Comparison of ENCODE assay signal across 1 cellular context in the genomic region with DNA sequence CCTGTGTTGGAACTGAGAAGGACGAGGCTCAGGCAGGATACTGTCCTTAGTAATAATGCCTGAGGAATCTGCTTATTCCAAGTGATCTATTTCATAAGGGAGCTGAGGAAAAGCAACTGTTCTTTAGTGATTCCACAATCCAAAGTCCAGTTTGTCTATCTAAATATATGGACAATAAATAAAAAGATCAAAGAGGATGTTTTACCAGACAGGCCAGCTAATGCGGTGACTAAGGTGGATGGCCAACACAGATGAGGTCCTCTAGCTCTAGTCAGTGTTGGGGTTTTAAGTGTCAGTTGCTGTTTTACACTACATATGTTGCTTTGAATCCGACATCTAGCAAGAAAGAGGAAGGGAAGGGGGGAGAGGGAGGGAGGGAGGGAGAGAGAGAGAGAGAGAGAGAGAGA.
TF ChIP-seq lines count a peak whose summit lies in the region.

No MANE protein-coding gene starts in this region.

TF ChIP-seq in HepG2, 621 proteins besides CTCF, POLR2A, EP300 and RAD21 (continued from another document and continues in another):
- TF ChIP-seq, protein P1, sequence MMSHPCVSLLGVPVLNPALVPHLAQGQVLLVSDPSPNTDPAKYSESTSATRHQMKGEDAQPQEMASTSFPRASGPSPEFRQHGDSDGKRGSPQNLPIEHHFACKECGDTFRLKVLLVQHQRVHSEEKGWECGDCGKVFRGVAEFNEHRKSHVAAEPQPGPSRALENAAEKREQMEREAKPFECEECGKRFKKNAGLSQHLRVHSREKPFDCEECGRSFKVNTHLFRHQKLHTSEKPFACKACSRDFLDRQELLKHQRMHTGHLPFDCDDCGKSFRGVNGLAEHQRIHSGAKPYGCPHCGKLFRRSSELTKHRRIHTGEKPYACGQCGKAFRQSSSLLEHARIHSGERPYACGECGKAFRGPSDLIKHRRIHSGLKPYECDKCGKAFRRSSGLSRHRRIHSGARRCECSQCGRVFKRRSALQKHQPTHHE (CRISPR knock-in tag; IDR thresholded peaks at IDR 0.05; ENCODE audit: borderline replicate concordance) = no peak
- TF ChIP-seq ZNF646 (CRISPR knock-in tag; IDR thresholded peaks at IDR 0.05) = no peak
- TF ChIP-seq SOX6 (IDR thresholded peaks at IDR 0.05) = no peak
- TF ChIP-seq SOX6 (CRISPR knock-in tag; IDR thresholded peaks at IDR 0.05) = no peak
- TF ChIP-seq TEAD2 (CRISPR knock-in tag; IDR thresholded peaks at IDR 0.05) = no peak
- no peak for TF ChIP-seq NFATC3 (CRISPR knock-in tag; IDR thresholded peaks at IDR 0.05)
- TF ChIP-seq KDM5A (IDR thresholded peaks at IDR 0.05; ENCODE audit: borderline replicate concordance, low read length) = no peak; the same call in 1 of the 2 replicates
- no peak for TF ChIP-seq MED13 (CRISPR knock-in tag; IDR thresholded peaks at IDR 0.05)
- no peak for TF ChIP-seq ZNF556 (CRISPR knock-in tag; IDR thresholded peaks at IDR 0.05; ENCODE audit: borderline replicate concordance)
- no peak for TF ChIP-seq ZNF605 (CRISPR knock-in tag; IDR thresholded peaks at IDR 0.05)
- TF ChIP-seq CEBPB (IDR thresholded peaks at IDR 0.05; ENCODE audit: borderline replicate concordance, low read depth, low read length) = peak; percentile 49; the same call in 1 of the 2 replicates
- no peak for TF ChIP-seq POGZ (CRISPR knock-in tag; IDR thresholded peaks at IDR 0.05)
- TF ChIP-seq, protein P2, sequence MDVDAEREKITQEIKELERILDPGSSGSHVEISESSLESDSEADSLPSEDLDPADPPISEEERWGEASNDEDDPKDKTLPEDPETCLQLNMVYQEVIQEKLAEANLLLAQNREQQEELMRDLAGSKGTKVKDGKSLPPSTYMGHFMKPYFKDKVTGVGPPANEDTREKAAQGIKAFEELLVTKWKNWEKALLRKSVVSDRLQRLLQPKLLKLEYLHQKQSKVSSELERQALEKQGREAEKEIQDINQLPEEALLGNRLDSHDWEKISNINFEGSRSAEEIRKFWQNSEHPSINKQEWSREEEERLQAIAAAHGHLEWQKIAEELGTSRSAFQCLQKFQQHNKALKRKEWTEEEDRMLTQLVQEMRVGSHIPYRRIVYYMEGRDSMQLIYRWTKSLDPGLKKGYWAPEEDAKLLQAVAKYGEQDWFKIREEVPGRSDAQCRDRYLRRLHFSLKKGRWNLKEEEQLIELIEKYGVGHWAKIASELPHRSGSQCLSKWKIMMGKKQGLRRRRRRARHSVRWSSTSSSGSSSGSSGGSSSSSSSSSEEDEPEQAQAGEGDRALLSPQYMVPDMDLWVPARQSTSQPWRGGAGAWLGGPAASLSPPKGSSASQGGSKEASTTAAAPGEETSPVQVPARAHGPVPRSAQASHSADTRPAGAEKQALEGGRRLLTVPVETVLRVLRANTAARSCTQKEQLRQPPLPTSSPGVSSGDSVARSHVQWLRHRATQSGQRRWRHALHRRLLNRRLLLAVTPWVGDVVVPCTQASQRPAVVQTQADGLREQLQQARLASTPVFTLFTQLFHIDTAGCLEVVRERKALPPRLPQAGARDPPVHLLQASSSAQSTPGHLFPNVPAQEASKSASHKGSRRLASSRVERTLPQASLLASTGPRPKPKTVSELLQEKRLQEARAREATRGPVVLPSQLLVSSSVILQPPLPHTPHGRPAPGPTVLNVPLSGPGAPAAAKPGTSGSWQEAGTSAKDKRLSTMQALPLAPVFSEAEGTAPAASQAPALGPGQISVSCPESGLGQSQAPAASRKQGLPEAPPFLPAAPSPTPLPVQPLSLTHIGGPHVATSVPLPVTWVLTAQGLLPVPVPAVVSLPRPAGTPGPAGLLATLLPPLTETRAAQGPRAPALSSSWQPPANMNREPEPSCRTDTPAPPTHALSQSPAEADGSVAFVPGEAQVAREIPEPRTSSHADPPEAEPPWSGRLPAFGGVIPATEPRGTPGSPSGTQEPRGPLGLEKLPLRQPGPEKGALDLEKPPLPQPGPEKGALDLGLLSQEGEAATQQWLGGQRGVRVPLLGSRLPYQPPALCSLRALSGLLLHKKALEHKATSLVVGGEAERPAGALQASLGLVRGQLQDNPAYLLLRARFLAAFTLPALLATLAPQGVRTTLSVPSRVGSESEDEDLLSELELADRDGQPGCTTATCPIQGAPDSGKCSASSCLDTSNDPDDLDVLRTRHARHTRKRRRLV (CRISPR knock-in tag; IDR thresholded peaks at IDR 0.05) = no peak
- TF ChIP-seq ZNF614 (CRISPR knock-in tag; IDR thresholded peaks at IDR 0.05; ENCODE audit: borderline replicate concordance) = no peak
- no peak for TF ChIP-seq PRMT3 (CRISPR knock-in tag; IDR thresholded peaks at IDR 0.05; ENCODE audit: borderline replicate concordance, low read depth)
- TF ChIP-seq SATB2 (CRISPR knock-in tag; IDR thresholded peaks at IDR 0.05) = no peak
- TF ChIP-seq ZKSCAN5 (CRISPR knock-in tag; IDR thresholded peaks at IDR 0.05) = no peak
- TF ChIP-seq SAP130 (CRISPR knock-in tag; IDR thresholded peaks at IDR 0.05; ENCODE audit: low read depth) = peak; percentile 60
- TF ChIP-seq ZNF609 (CRISPR knock-in tag; IDR thresholded peaks at IDR 0.05; ENCODE audit: borderline replicate concordance) = no peak
- TF ChIP-seq ELF1 (CRISPR knock-in tag; IDR thresholded peaks at IDR 0.05) = no peak
- TF ChIP-seq SKI (IDR thresholded peaks at IDR 0.05; ENCODE audit: partially characterized antibody) = peak; percentile 51
- no peak for TF ChIP-seq ZNF550 (CRISPR knock-in tag; IDR thresholded peaks at IDR 0.05; ENCODE audit: borderline replicate concordance)
- no peak for TF ChIP-seq SOX13 (IDR thresholded peaks at IDR 0.05)
- TF ChIP-seq SOX13 (CRISPR knock-in tag; conservative IDR thresholded peaks at IDR 0.05 in 1 of 2, IDR thresholded peaks at IDR 0.05 in 1 of 2) = peak in 1 of 2 experiments; percentile 63; a peak in 1 of 4 replicates
- TF ChIP-seq YY1 (IDR thresholded peaks at IDR 0.05; ENCODE audit: insufficient read depth, insufficient replicate concordance, low read depth, low read length) = no peak
- TF ChIP-seq SOX5 (CRISPR knock-in tag; IDR thresholded peaks at IDR 0.05; ENCODE audit: borderline replicate concordance) = peak; percentile 36; the same call in 1 of the 2 replicates
- TF ChIP-seq RARA (CRISPR knock-in tag; IDR thresholded peaks at IDR 0.05) = 0 out of 2 replicates have a peak, but pooled peaks have one; percentile 40
- peak; percentile 72 for TF ChIP-seq FOXA3 (CRISPR knock-in tag; IDR thresholded peaks at IDR 0.05)
- TF ChIP-seq, protein P3, sequence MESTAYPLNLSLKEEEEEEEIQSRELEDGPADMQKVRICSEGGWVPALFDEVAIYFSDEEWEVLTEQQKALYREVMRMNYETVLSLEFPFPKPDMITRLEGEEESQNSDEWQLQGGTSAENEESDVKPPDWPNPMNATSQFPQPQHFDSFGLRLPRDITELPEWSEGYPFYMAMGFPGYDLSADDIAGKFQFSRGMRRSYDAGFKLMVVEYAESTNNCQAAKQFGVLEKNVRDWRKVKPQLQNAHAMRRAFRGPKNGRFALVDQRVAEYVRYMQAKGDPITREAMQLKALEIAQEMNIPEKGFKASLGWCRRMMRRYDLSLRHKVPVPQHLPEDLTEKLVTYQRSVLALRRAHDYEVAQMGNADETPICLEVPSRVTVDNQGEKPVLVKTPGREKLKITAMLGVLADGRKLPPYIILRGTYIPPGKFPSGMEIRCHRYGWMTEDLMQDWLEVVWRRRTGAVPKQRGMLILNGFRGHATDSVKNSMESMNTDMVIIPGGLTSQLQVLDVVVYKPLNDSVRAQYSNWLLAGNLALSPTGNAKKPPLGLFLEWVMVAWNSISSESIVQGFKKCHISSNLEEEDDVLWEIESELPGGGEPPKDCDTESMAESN (CRISPR knock-in tag; conservative IDR thresholded peaks at IDR 0.05) = no peak
- no peak for TF ChIP-seq ZBTB21 (CRISPR knock-in tag; IDR thresholded peaks at IDR 0.05)
- TF ChIP-seq, protein P4, sequence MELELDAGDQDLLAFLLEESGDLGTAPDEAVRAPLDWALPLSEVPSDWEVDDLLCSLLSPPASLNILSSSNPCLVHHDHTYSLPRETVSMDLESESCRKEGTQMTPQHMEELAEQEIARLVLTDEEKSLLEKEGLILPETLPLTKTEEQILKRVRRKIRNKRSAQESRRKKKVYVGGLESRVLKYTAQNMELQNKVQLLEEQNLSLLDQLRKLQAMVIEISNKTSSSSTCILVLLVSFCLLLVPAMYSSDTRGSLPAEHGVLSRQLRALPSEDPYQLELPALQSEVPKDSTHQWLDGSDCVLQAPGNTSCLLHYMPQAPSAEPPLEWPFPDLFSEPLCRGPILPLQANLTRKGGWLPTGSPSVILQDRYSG (CRISPR knock-in tag; IDR thresholded peaks at IDR 0.05) = no peak
- TF ChIP-seq, protein P5, sequence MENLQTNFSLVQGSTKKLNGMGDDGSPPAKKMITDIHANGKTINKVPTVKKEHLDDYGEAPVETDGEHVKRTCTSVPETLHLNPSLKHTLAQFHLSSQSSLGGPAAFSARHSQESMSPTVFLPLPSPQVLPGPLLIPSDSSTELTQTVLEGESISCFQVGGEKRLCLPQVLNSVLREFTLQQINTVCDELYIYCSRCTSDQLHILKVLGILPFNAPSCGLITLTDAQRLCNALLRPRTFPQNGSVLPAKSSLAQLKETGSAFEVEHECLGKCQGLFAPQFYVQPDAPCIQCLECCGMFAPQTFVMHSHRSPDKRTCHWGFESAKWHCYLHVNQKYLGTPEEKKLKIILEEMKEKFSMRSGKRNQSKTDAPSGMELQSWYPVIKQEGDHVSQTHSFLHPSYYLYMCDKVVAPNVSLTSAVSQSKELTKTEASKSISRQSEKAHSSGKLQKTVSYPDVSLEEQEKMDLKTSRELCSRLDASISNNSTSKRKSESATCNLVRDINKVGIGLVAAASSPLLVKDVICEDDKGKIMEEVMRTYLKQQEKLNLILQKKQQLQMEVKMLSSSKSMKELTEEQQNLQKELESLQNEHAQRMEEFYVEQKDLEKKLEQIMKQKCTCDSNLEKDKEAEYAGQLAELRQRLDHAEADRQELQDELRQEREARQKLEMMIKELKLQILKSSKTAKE (CRISPR knock-in tag; IDR thresholded peaks at IDR 0.05; ENCODE audit: borderline replicate concordance) = no peak
- TF ChIP-seq MBD4 (IDR thresholded peaks at IDR 0.05; ENCODE audit: borderline replicate concordance, low read length) = no peak
- no peak for TF ChIP-seq NCOA5 (CRISPR knock-in tag; IDR thresholded peaks at IDR 0.05)
- TF ChIP-seq ZNF747 (CRISPR knock-in tag; IDR thresholded peaks at IDR 0.05; ENCODE audit: borderline replicate concordance) = no peak
- TF ChIP-seq ZNF615 (CRISPR knock-in tag; IDR thresholded peaks at IDR 0.05; ENCODE audit: borderline replicate concordance) = no peak
